10 cellular contexts compared by ENCODE assay signal in genomic region chr11:116786966-116787365, GRCh38. TPM values are rescaled to one million over a fixed set of nuclear protein-coding genes. Genes with fewer than 3 reads are reported as not detected.
A peak's percentile ranks its signal among the peaks of the same experiment; 100 is the strongest.
DNase-seq lines count a peak whose midpoint lies in the region; ATAC-seq, FAIRE-seq and TF ChIP-seq lines count a peak whose summit lies in the region.
"Had no signal": no experiment of that assay in that cellular context is flagged by ENCODE, and none has a peak within 500 bp of the region (broad histone marks: within the 10 kb centered on the region; RNA-seq: fewer than 3 reads in every experiment).

No MANE protein-coding gene starts in this region.

- H3K9ac ChIP-seq in HUES48 (ENCODE audit: low read depth, low read length) (peak overlapping the region; percentile 21), muscle layer of colon (ENCODE audit: low read length) (peak overlapping the region; percentile 34)

- no peak for TF ChIP-seq POLR2A in A549 (IDR thresholded peaks at IDR 0.05; ENCODE audit: low read length)

- POLR2A ChIA-PET in A549 (lab: Yijun Ruan, JAX), result interaction anchor here (0.7 to 1.3 kb wide), 3 partner anchors 36 to 54 kb away, joined by 3 to 4 read pairs (median 3); partner anchors contain the start of gene APOA4

- H3K27me3 ChIP-seq in HUES48 (ENCODE audit: control insufficient read depth, insufficient read depth, low read length) (peaks cover 16% of the 10 kb centered on the region), bronchial epithelial cell (ENCODE audit: control insufficient read depth, insufficient read depth, low read length) (no peaks in the 10 kb centered on the region), muscle layer of colon (ENCODE audit: control insufficient read depth in 1 of 2, insufficient read depth in 2 of 2, low read length in 2 of 2) (no peaks in the 10 kb centered on the region)

- no peak for ATAC-seq in A549

- CTCF ChIA-PET in A549 (lab: Yijun Ruan, JAX), result interaction anchor here (0.8 to 8.8 kb wide), 4 partner anchors 9 to 320 kb away, joined by 5 to 114 read pairs (median 6); no protein-coding TSS in a partner anchor

- TF ChIP-seq RAD21 in A549 (conservative IDR thresholded peaks at IDR 0.05 in 1 of 2, IDR thresholded peaks at IDR 0.05 in 1 of 2), result no peak

- peak overlapping the region; percentile 77 for H3K4me2 ChIP-seq in A549

- peaks cover 10% of the 10 kb centered on the region; the same call in 1 of the 3 replicates for H3K4me1 ChIP-seq in A549
- peaks cover 2% of the 10 kb centered on the region; the same call in 1 of the 2 replicates for H3K4me1 ChIP-seq in HUES48 (ENCODE audit: control insufficient read depth, insufficient read depth, low read length)
- H3K4me1 ChIP-seq in muscle layer of colon (ENCODE audit: insufficient read depth, low read length), result peaks cover 20% of the 10 kb centered on the region

- H3K4me3 ChIP-seq in A549, result peak overlapping the region; percentile 94
- H3K4me3 ChIP-seq in HUES48 (ENCODE audit: low read depth, low read length), result peak overlapping the region; percentile 90
- peak overlapping the region; percentile 86 for H3K4me3 ChIP-seq in bronchial epithelial cell (ENCODE audit: low read depth, low read length)
- H3K4me3 ChIP-seq in muscle layer of colon (ENCODE audit: low read depth in 1 of 2, low read length in 2 of 2), result peak overlapping the region; percentile 73 to 82

- DNase-seq in A549 (ENCODE audit: low read depth in 1 of 2, low spot score in 1 of 2) (no peak), bronchial epithelial cell (ENCODE audit: low read depth) (no peak), pons (ENCODE audit: low spot score) (no peak), mesenteric fat pad (ENCODE audit: low spot score) (no peak), NCI-H2171 (lab: John Stamatoyannopoulos, UW) (no peak), medulla oblongata (ENCODE audit: extremely low spot score) (no peak)
- DNase-seq: NCI-H1930 had no signal

- H3K9me3 ChIP-seq in A549 (no peaks in the 10 kb centered on the region), HUES48 (ENCODE audit: control insufficient read depth, insufficient read depth, low read length) (no peaks in the 10 kb centered on the region), muscle layer of colon (ENCODE audit: low read length) (no peaks in the 10 kb centered on the region)

- no peak for TF ChIP-seq EP300 in A549 (IDR thresholded peaks at IDR 0.05)

- H3K36me3 ChIP-seq in HUES48 (ENCODE audit: control insufficient read depth, insufficient read depth, low read length), result peaks cover 50% of the 10 kb centered on the region
- peaks cover 24% of the 10 kb centered on the region for H3K36me3 ChIP-seq in bronchial epithelial cell (ENCODE audit: control insufficient read depth, insufficient read depth, low read length)
- peaks cover 43% of the 10 kb centered on the region for H3K36me3 ChIP-seq in muscle layer of colon (ENCODE audit: insufficient read depth, low read length)

- FAIRE-seq in A549 (lab: Jason Lieb, UNC) (no peak), bronchial epithelial cell (lab: Jason Lieb, UNC) (no peak)
- FAIRE-seq: endometrium had no signal

- WGBS in A549 (ENCODE audit: missing lambda C conversion rate), result 81% methylated on average over 5 of the region's 5 CpGs

- TF ChIP-seq CTCF in A549 (IDR thresholded peaks at IDR 0.05), result no peak
- TF ChIP-seq CTCF in bronchial epithelial cell (IDR thresholded peaks at IDR 0.05; ENCODE audit: insufficient read depth, low read length, severe bottlenecking), result no peak

- H3K27ac ChIP-seq in A549 (peak overlapping the region; percentile 94 to 97), HUES48 (ENCODE audit: low read depth, low read length) (no peak overlapping the region), muscle layer of colon (ENCODE audit: low read depth, low read length) (peak overlapping the region; percentile 78)

TF ChIP-seq in A549, 52 proteins besides CTCF, POLR2A, EP300 and RAD21:
- TF ChIP-seq TP53 (CRISPR knock-in tag; IDR thresholded peaks at IDR 0.05) (no peak), ZNF302 (CRISPR knock-in tag; IDR thresholded peaks at IDR 0.05) (no peak), FOSL2 (IDR thresholded peaks at IDR 0.05) (no peak), FOSL2 (CRISPR knock-in tag; IDR thresholded peaks at IDR 0.05) (no peak), PBX3 (IDR thresholded peaks at IDR 0.05) (no peak)
TF ChIP-seq in A549: peak in this region for 0.

RNA-seq across cellular contexts. Expression of gene ZPR1, which starts 0.9 kb away (rescaled TPM):
- polyA plus RNA-seq in A549 (2011; rRNA removed) (65.6 and 77.5 TPM in 2 replicates), A549 (2017; fragmentation: RNase III; extraction: RNeasy Plus Mini Kit Qiagen cat#74134 plus additional on column Dnase treatment) (42.2 to 49.0 TPM (median 44.1 TPM) in 3 replicates)
- 28.6 and 32.9 TPM in 2 replicates for polyA plus RNA-seq in A549 (2012; cell fraction: cytosol; rRNA removed)
- polyA plus RNA-seq in A549 (2012; cell fraction: nucleus; rRNA removed), result 18.8 and 25.2 TPM in 2 replicates
- 48.3 and 58.4 TPM in 2 replicates for polyA minus RNA-seq in A549 (2011; rRNA and poly(A)+ RNA removed)
- total RNA-seq in bronchial epithelial cell (50.1 and 74.2 TPM in 2 replicates), mesenteric fat pad (79.1 TPM)

RNA-seq across cellular contexts. Expression of gene APOA5, which starts 4.7 kb away (rescaled TPM):
- not detected in 2 replicates for polyA plus RNA-seq in A549 (2011; rRNA removed)
- not detected in 2 replicates for polyA plus RNA-seq in A549 (2012; cell fraction: cytosol; rRNA removed)
- polyA plus RNA-seq in A549 (2012; cell fraction: nucleus; rRNA removed), result not detected in 2 replicates
- polyA plus RNA-seq in A549 (2017; fragmentation: RNase III; extraction: RNeasy Plus Mini Kit Qiagen cat#74134 plus additional on column Dnase treatment), result not detected in 3 replicates
- polyA minus RNA-seq in A549 (2011; rRNA and poly(A)+ RNA removed), result not detected in 2 replicates
- not detected in 2 replicates for total RNA-seq in bronchial epithelial cell
- not detected for total RNA-seq in mesenteric fat pad

RNA-seq across cellular contexts. Expression of gene BUD13, which starts 14.2 kb away (rescaled TPM):
- polyA plus RNA-seq in A549 (2011; rRNA removed) (12.6 and 16.2 TPM in 2 replicates), A549 (2017; fragmentation: RNase III; extraction: RNeasy Plus Mini Kit Qiagen cat#74134 plus additional on column Dnase treatment) (9.8 to 10.9 TPM (median 9.8 TPM) in 3 replicates)
- polyA plus RNA-seq in A549 (2012; cell fraction: cytosol; rRNA removed), result 8.7 and 9.7 TPM in 2 replicates
- polyA plus RNA-seq in A549 (2012; cell fraction: nucleus; rRNA removed), result 6.7 and 9.8 TPM in 2 replicates
- polyA minus RNA-seq in A549 (2011; rRNA and poly(A)+ RNA removed), result 18.2 and 19.2 TPM in 2 replicates
- total RNA-seq in bronchial epithelial cell (12.4 and 14.2 TPM in 2 replicates), mesenteric fat pad (13.4 TPM)

RNA-seq across cellular contexts. Expression of gene APOA4, which starts 36.1 kb away (rescaled TPM):
- not detected in 2 replicates for polyA plus RNA-seq in A549 (2011; rRNA removed)
- polyA plus RNA-seq in A549 (2012; cell fraction: cytosol; rRNA removed), result not detected in 2 replicates
- not detected in 2 replicates for polyA plus RNA-seq in A549 (2012; cell fraction: nucleus; rRNA removed)
- polyA plus RNA-seq in A549 (2017; fragmentation: RNase III; extraction: RNeasy Plus Mini Kit Qiagen cat#74134 plus additional on column Dnase treatment), result not detected in 3 replicates
- polyA minus RNA-seq in A549 (2011; rRNA and poly(A)+ RNA removed), result not detected in 2 replicates
- total RNA-seq in bronchial epithelial cell, result not detected in 2 replicates
- 15.0 TPM for total RNA-seq in mesenteric fat pad

RNA-seq across cellular contexts. Expression of gene APOC3, which starts 42.7 kb away (rescaled TPM):
- polyA plus RNA-seq in A549 (2011; rRNA removed) (not detected in 2 replicates), A549 (2017; fragmentation: RNase III; extraction: RNeasy Plus Mini Kit Qiagen cat#74134 plus additional on column Dnase treatment) (not detected in 3 replicates)
- polyA plus RNA-seq in A549 (2012; cell fraction: cytosol; rRNA removed), result not detected in 2 replicates
- not detected in 2 replicates for polyA plus RNA-seq in A549 (2012; cell fraction: nucleus; rRNA removed)
- not detected in 2 replicates for polyA minus RNA-seq in A549 (2011; rRNA and poly(A)+ RNA removed)
- total RNA-seq in bronchial epithelial cell (not detected in 2 replicates), mesenteric fat pad (2.2 TPM)
